16 cellular contexts compared by ENCODE assay signal in the genomic region with DNA sequence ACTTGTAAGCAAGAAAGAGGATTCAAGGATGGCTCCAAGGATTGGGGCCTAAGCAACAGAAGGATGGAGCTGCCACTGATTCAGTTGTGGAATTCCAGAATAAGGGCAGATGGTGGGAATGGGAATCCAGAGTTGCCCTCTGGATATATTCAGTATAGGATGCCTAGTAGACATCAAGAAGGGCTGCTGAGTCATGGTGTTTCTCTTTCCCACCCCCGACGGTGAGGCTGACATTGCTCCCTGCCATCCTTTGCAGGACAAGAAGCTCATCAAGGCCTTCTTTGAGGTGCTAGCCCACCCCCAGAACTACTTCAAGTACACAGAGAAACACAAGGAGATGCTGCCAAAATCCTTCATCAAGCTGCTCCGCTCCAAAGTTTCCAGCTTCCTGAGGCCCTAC. TPM values are rescaled to one million over a fixed set of nuclear protein-coding genes. Genes with fewer than 3 reads are reported as not detected.
DNase-seq lines count a peak whose midpoint lies in the region; ATAC-seq, FAIRE-seq and TF ChIP-seq lines count a peak whose summit lies in the region.
"Had no signal": no experiment of that assay in that cellular context is flagged by ENCODE, and none has a peak within 500 bp of the region (broad histone marks: within the 10 kb centered on the region; RNA-seq: fewer than 3 reads in every experiment).

No MANE protein-coding gene starts in this region.

- no peak overlapping the region for H3K4me3 ChIP-seq in HepG2 (replicated peaks in 1 of 3; ENCODE audit: insufficient read depth in 1 of 3, low read depth in 2 of 3, low read length in 3 of 3)
- H3K4me3 ChIP-seq in right lobe of liver = no peak overlapping the region
- H3K4me3 ChIP-seq in MM.1S (ENCODE audit: low read length) = peak overlapping the region; percentile 22; the same call in 1 of the 2 replicates
- H3K4me3 ChIP-seq in GM12878 = peak overlapping the region; percentile 54; the same call in 1 of the 2 replicates
- H3K4me3 ChIP-seq: colonic mucosa, SJCRH30 had no signal

- no peak for TF ChIP-seq EP300 in HepG2 (IDR thresholded peaks at IDR 0.05; ENCODE audit: low read depth in 2 of 2, low read length in 2 of 2)
- TF ChIP-seq EP300 in HepG2 (CRISPR knock-in tag; IDR thresholded peaks at IDR 0.05; ENCODE audit: borderline replicate concordance) = no peak
- TF ChIP-seq EP300 in GM12878 (IDR thresholded peaks at IDR 0.05; ENCODE audit: borderline replicate concordance in 1 of 2, control insufficient read depth in 1 of 2, low read depth in 2 of 2, low read length in 2 of 2) = no peak

- no peak for TF ChIP-seq POLR2A in HepG2 (IDR thresholded peaks at IDR 0.05; ENCODE audit: insufficient read depth in 1 of 2, low read depth in 2 of 2, low read length in 2 of 2)
- TF ChIP-seq POLR2A in right lobe of liver (IDR thresholded peaks at IDR 0.05) = no peak
- no peak for TF ChIP-seq POLR2A in GM12878 (IDR thresholded peaks at IDR 0.05; ENCODE audit: low read depth, low read length)

- no peaks in the 10 kb centered on the region for H3K4me1 ChIP-seq in HepG2 (ENCODE audit: insufficient read depth, low read length)
- H3K4me1 ChIP-seq in right lobe of liver = no peaks in the 10 kb centered on the region
- peaks cover 26% of the 10 kb centered on the region for H3K4me1 ChIP-seq in MM.1S (ENCODE audit: low read length)
- H3K4me1 ChIP-seq in GM12878 (ENCODE audit: control insufficient read depth, insufficient read depth, low read length) = peaks cover 29% of the 10 kb centered on the region
- H3K4me1 ChIP-seq: colonic mucosa, SJCRH30 had no signal

- POLR2A ChIA-PET in HepG2 (lab: Yijun Ruan, JAX) (no interaction called here), GM12878 (lab: Charles Lee) (interaction anchor here (1.6 kb wide), 1 partner anchor 10 kb away, joined by 10 read pairs; the partner anchor contains the start of gene ZNF76)

- DNase-seq in HepG2 (ENCODE audit: low spot score) (no peak), right lobe of liver (no peak), MM.1S (no peak), GM12878 (ENCODE audit: low read depth, low spot score) (no peak), RKO (ENCODE audit: low spot score) (no peak), NCI-H128 (lab: John Stamatoyannopoulos, UW; ENCODE audit: unreplicated experiment) (no peak), NCI-H2171 treated with DMSO at 0.1 percent for 48 hours (lab: John Stamatoyannopoulos, UW) (no peak)
- DNase-seq: BE2C, colonic mucosa, kidney glomerular epithelial cell, NCI-H1105 treated with DMSO at 0.1 percent for 48 hours, SJCRH30 had no signal

- 61% methylated on average over 3 of the region's 3 CpGs for WGBS in HepG2 (ENCODE audit: low lambda C conversion rate)
- WGBS in right lobe of liver (ENCODE audit: insufficient coverage, low coverage, low lambda C conversion rate, missing lambda C conversion rate) = 48% methylated on average over 2 of the region's 3 CpGs
- WGBS in GM12878 (ENCODE audit: insufficient coverage, insufficient replicate concordance, low lambda C conversion rate, missing lambda C conversion rate) = 50% methylated on average over 3 of the region's 3 CpGs

- no peaks in the 10 kb centered on the region for H3K9me3 ChIP-seq in HepG2 (ENCODE audit: low read length)
- no peaks in the 10 kb centered on the region for H3K9me3 ChIP-seq in right lobe of liver
- no peaks in the 10 kb centered on the region for H3K9me3 ChIP-seq in MM.1S (replicated peaks; ENCODE audit: insufficient read depth, low read length)
- H3K9me3 ChIP-seq in GM12878 (replicated peaks; ENCODE audit: control insufficient read depth, insufficient read depth, low read length) = no peaks in the 10 kb centered on the region
- H3K9me3 ChIP-seq: BE2C, colonic mucosa, SJCRH30 had no signal

- H3K4me2 ChIP-seq in HepG2 (ENCODE audit: low read depth, low read length) (no peak overlapping the region), MM.1S (ENCODE audit: low read depth, low read length) (peak overlapping the region; percentile 63), GM12878 (ENCODE audit: control insufficient read depth, insufficient read depth) (peak overlapping the region; percentile 76)

- ATAC-seq in HepG2 (no peak), right lobe of liver (no peak), GM12878 (peak; percentile 46), HG02678 (IDR thresholded peaks at IDR 0.05; ENCODE audit: unreplicated experiment) (no peak)

- no peak overlapping the region for H3K9ac ChIP-seq in HepG2 (ENCODE audit: insufficient read depth, low read depth, low read length)
- no peak overlapping the region for H3K9ac ChIP-seq in MM.1S (ENCODE audit: low read length)
- H3K9ac ChIP-seq in GM12878 (ENCODE audit: control insufficient read depth, insufficient read depth, low read length) = peak overlapping the region; percentile 1; the same call in 1 of the 2 replicates
- H3K9ac ChIP-seq: parathyroid adenoma had no signal

- intact Hi-C loops in HepG2 (cut with micrococcal nuclease; ENCODE audit: unreplicated experiment) (no loop called here), right lobe of liver (cut with DNase I) (no loop called here), GM12878 (cut with micrococcal nuclease; ENCODE audit: unreplicated experiment) (no loop called here)

- SMC1A ChIA-PET in GM12878 (lab: Charles Lee; ENCODE audit: uncharacterized antibody, unreplicated experiment) = interaction anchor here (0.6 to 1.2 kb wide), 4 partner anchors 9 to 260 kb away, joined by 3 read pairs; no protein-coding TSS in a partner anchor

- no peaks in the 10 kb centered on the region for H4K20me1 ChIP-seq in HepG2 (ENCODE audit: insufficient read depth, low read length)
- H4K20me1 ChIP-seq in MM.1S (ENCODE audit: insufficient read depth, low read length) = no peaks in the 10 kb centered on the region
- H4K20me1 ChIP-seq in GM12878 (ENCODE audit: control insufficient read depth, insufficient read depth) = no peaks in the 10 kb centered on the region

- TF ChIP-seq CTCF in HepG2 (CRISPR knock-in tag; IDR thresholded peaks at IDR 0.05) (no peak), right lobe of liver (IDR thresholded peaks at IDR 0.05) (no peak), MM.1S (IDR thresholded peaks at IDR 0.05; ENCODE audit: low read length) (no peak), GM12878 (IDR thresholded peaks at IDR 0.05 in 2 of 3, conservative IDR thresholded peaks at IDR 0.05 in 1 of 3; ENCODE audit: control insufficient read depth in 2 of 3, extremely low read depth in 1 of 3, insufficient read depth in 1 of 3, low read depth in 3 of 3, low read length in 3 of 3) (no peak)

- TF ChIP-seq RAD21 in HepG2 (CRISPR knock-in tag; IDR thresholded peaks at IDR 0.05) (no peak), GM12878 (IDR thresholded peaks at IDR 0.05; ENCODE audit: insufficient read depth, low read depth, low read length) (no peak)

- RAD21 ChIA-PET in GM12878 (lab: Charles Lee; ENCODE audit: unreplicated experiment) = interaction anchor here (1.2 to 1.4 kb wide), 2 partner anchors 11 to 80 kb away, joined by 3 to 4 read pairs; no protein-coding TSS in a partner anchor

- BruUV-seq in HepG2 (replicated peaks; lab: Mats Ljungman, UMichigan) (no TSS peak), GM12878 (replicated peaks; lab: Mats Ljungman, UMichigan) (no TSS peak)

- H3K27ac ChIP-seq in HepG2 (ENCODE audit: extremely low read length, insufficient read depth, low read length) (no peak overlapping the region), right lobe of liver (no peak overlapping the region), MM.1S (ENCODE audit: low read length) (peak overlapping the region; percentile 52; the same call in 1 of the 2 replicates), GM12878 (ENCODE audit: control insufficient read depth, insufficient read depth) (peak overlapping the region; percentile 75)
- H3K27ac ChIP-seq: colonic mucosa, epithelial cell of prostate, parathyroid adenoma, SJCRH30, VCaP had no signal

- H2AFZ ChIP-seq in HepG2 (ENCODE audit: low read length) (no peak overlapping the region), MM.1S (ENCODE audit: low read length) (0 out of 2 replicates have a peak overlapping the region, but pooled peaks have one; percentile 14), GM12878 (ENCODE audit: control insufficient read depth, low read depth, low read length) (peak overlapping the region; percentile 35; the same call in 1 of the 2 replicates)
- H2AFZ ChIP-seq: parathyroid adenoma had no signal

- peaks cover 0 to 6% of the 10 kb centered on the region in 2 experiments; a peak in 3 of 5 replicates for H3K36me3 ChIP-seq in HepG2 (replicated peaks in 1 of 2; ENCODE audit: control insufficient read depth in 1 of 2, insufficient read depth in 2 of 2, low read length in 2 of 2)
- H3K36me3 ChIP-seq in right lobe of liver = no peaks in the 10 kb centered on the region
- H3K36me3 ChIP-seq in MM.1S (replicated peaks; ENCODE audit: insufficient read depth, low read length) = no peaks in the 10 kb centered on the region
- no peaks in the 10 kb centered on the region for H3K36me3 ChIP-seq in GM12878 (ENCODE audit: control insufficient read depth in 2 of 2, insufficient read depth in 2 of 2, low read length in 1 of 2)
- H3K36me3 ChIP-seq: colonic mucosa, SJCRH30 had no signal

- H3K27me3 ChIP-seq in HepG2 (ENCODE audit: control insufficient read depth in 1 of 2, insufficient read depth in 2 of 2, low read length in 2 of 2) (no peaks in the 10 kb centered on the region), right lobe of liver (no peaks in the 10 kb centered on the region), MM.1S (replicated peaks; ENCODE audit: insufficient read depth, low read length) (no peaks in the 10 kb centered on the region), GM12878 (replicated peaks in 1 of 2; ENCODE audit: control insufficient read depth in 2 of 2, insufficient read depth in 2 of 2, low read length in 1 of 2) (no peaks in the 10 kb centered on the region)
- H3K27me3 ChIP-seq: BE2C, colonic mucosa, SJCRH30 had no signal

- H3K79me2 ChIP-seq in HepG2 (ENCODE audit: insufficient read depth, low read length) = no peaks in the 10 kb centered on the region
- peaks cover 3% of the 10 kb centered on the region for H3K79me2 ChIP-seq in MM.1S (ENCODE audit: low read length)
- H3K79me2 ChIP-seq in GM12878 (ENCODE audit: control insufficient read depth, insufficient read depth, low read length) = peaks cover 3% of the 10 kb centered on the region; the same call in 1 of the 2 replicates

- CTCF ChIA-PET in HepG2 (lab: Yijun Ruan, JAX; ENCODE audit: low intra/inter-chr PET ratio, low total read pairs) (no interaction called here), GM12878 (lab: Yijun Ruan, JAX) (interaction anchor here (1.1 to 3.9 kb wide), 3 partner anchors 10 to 261 kb away, joined by 3 to 19 read pairs (median 5); partner anchors contain the start of gene ZNF76)

- in situ Hi-C loops in HepG2 (cut with HindIII; ENCODE audit: extremely low pct_ligation_motif_present, low pct_unique_long_range_greater_than_20kb) (no loop called here), GM12878 (cut with MboI) (no loop called here)

- H3K9me2 ChIP-seq in MM.1S (replicated peaks; ENCODE audit: insufficient read depth, low read length) = no peaks in the 10 kb centered on the region

- H3F3A ChIP-seq in MM.1S (ENCODE audit: insufficient read depth, low read length) = peaks cover 10% of the 10 kb centered on the region

- FAIRE-seq in HepG2 (lab: Jason Lieb, UNC) (no peak), GM12878 (lab: Jason Lieb, UNC) (no peak)

RNA-seq across cellular contexts. Expression of gene ZNF76, which starts 11.2 kb away (rescaled TPM):
- 11.8 and 13.2 TPM in 2 replicates for total RNA-seq in HepG2 (2016; rRNA removed; fragmentation: Illumina TruSeq; extraction: Trizol)
- total RNA-seq in HepG2 (2016; cell fraction: cytosol; rRNA removed; fragmentation: Illumina TruSeq; extraction: Trizol; ENCODE audit: low read depth) = 11.7 and 12.1 TPM in 2 replicates
- 9.9 and 12.7 TPM in 2 replicates for total RNA-seq in HepG2 (2016; cell fraction: insoluble cytoplasmic fraction; rRNA removed; fragmentation: Illumina TruSeq; extraction: Trizol)
- 21.8 and 26.0 TPM in 2 replicates for total RNA-seq in HepG2 (2016; cell fraction: membrane; rRNA removed; fragmentation: Illumina TruSeq; extraction: Trizol)
- total RNA-seq in HepG2 (2016; cell fraction: nucleus; rRNA removed; fragmentation: Illumina TruSeq; extraction: Trizol) = 9.5 and 10.9 TPM in 2 replicates
- 26.4 and 28.2 TPM in 2 replicates for polyA plus RNA-seq in HepG2 (2011; rRNA removed)
- 9.0 and 14.0 TPM in 2 replicates for polyA plus RNA-seq in HepG2 (2011; cell fraction: cytosol; rRNA removed)
- polyA plus RNA-seq in HepG2 (2011; cell fraction: nucleus; rRNA removed) = 128 and 139 TPM in 2 replicates
- polyA plus RNA-seq in HepG2 (2012) = 15.4 and 17.3 TPM in 2 replicates
- polyA plus RNA-seq in HepG2 (2016; cell fraction: cytosol; fragmentation: Illumina TruSeq; extraction: Trizol; ENCODE audit: low read depth) = 10.6 and 13.2 TPM in 2 replicates
- 14.5 and 16.3 TPM in 2 replicates for polyA plus RNA-seq in HepG2 (2016; cell fraction: insoluble cytoplasmic fraction; fragmentation: Illumina TruSeq; extraction: Trizol; ENCODE audit: low read depth)
- polyA plus RNA-seq in HepG2 (2016; cell fraction: membrane; fragmentation: Illumina TruSeq; extraction: Trizol; ENCODE audit: low read depth) = 22.8 and 27.0 TPM in 2 replicates
- polyA plus RNA-seq in HepG2 (2016; cell fraction: nucleus; fragmentation: Illumina TruSeq; extraction: Trizol; ENCODE audit: insufficient read depth, low read depth) = 38.8 and 39.0 TPM in 2 replicates
- 25.8 and 37.6 TPM in 2 replicates for polyA minus RNA-seq in HepG2 (2011; rRNA and poly(A)+ RNA removed; ENCODE audit: low replicate concordance)
- polyA minus RNA-seq in HepG2 (2011; cell fraction: cytosol; rRNA and poly(A)+ RNA removed) = 3.6 and 4.4 TPM in 2 replicates
- polyA minus RNA-seq in HepG2 (2011; cell fraction: nucleus; rRNA and poly(A)+ RNA removed) = 17.3 and 24.5 TPM in 2 replicates
- 10 to 100 TPM; 14.4 to 19.8 (median 17.6) TPM for total RNA-seq in right lobe of liver
- 66.2 and 84.5 TPM in 2 replicates for total RNA-seq in GM12878 (2013; cell fraction: nucleolus; rRNA removed)
- total RNA-seq in GM12878 (2014; rRNA removed) = 23.1 and 29.5 TPM in 2 replicates
- total RNA-seq in GM12878 (2014; rRNA removed; fragmentation: Illumina TruSeq; extraction: Trizol) = 12.4 and 13.5 TPM in 2 replicates
- 29.3 and 35.8 TPM in 2 replicates for total RNA-seq in GM12878 (2021)
- 12.0 TPM for polyA plus RNA-seq in GM12878 (2011; ENCODE audit: low read depth)
- 16.1 and 25.9 TPM in 2 replicates for polyA plus RNA-seq in GM12878 (2011; rRNA removed)
- 21.1 and 27.7 TPM in 2 replicates for polyA plus RNA-seq in GM12878 (2011; cell fraction: cytosol; rRNA removed)
- 166 and 175 TPM in 2 replicates for polyA plus RNA-seq in GM12878 (2011; cell fraction: nucleus; rRNA removed)
- polyA plus RNA-seq in GM12878 (2012) = 25.4 and 32.4 TPM in 2 replicates
- polyA plus RNA-seq in GM12878 (2014; fragmentation: Illumina TruSeq; extraction: Trizol) = 19.9 and 23.5 TPM in 2 replicates
- polyA plus RNA-seq in GM12878 (2014; fragmentation: Nextera tagmentation; extraction: Ambion mirVana) = 1 to 10 TPM; 2.8 to 3.1 TPM
- polyA plus RNA-seq in GM12878 (2014; rRNA removed) = 40.5 and 41.0 TPM in 2 replicates
- 10 to 100 TPM; 23.7 to 25.8 TPM for polyA plus RNA-seq in GM12878 (2016; fragmentation: Nextera tagmentation; extraction: Ambion mirVana)
- 37.5 and 38.8 TPM in 2 replicates for polyA minus RNA-seq in GM12878 (2011; rRNA and poly(A)+ RNA removed)
- polyA minus RNA-seq in GM12878 (2011; cell fraction: cytosol; rRNA and poly(A)+ RNA removed) = 6.4 and 6.7 TPM in 2 replicates
- polyA minus RNA-seq in GM12878 (2011; cell fraction: nucleus; rRNA and poly(A)+ RNA removed) = 23.8 and 29.1 TPM in 2 replicates

RNA-seq across cellular contexts. Expression of gene SCUBE3, which starts 34.5 kb away (rescaled TPM):
- total RNA-seq in HepG2 (2016; rRNA removed; fragmentation: Illumina TruSeq; extraction: Trizol) (not detected in 2 replicates), right lobe of liver (under 1 TPM in 4 of 6 experiments, not detected in 2; 0.05 to 0.11 (median 0.07) TPM), GM12878 (2014; rRNA removed) (under 0.01 TPM in 2 replicates), GM12878 (2014; rRNA removed; fragmentation: Illumina TruSeq; extraction: Trizol) (not detected in 2 replicates), GM12878 (2021) (not detected in 2 replicates)
- total RNA-seq in HepG2 (2016; cell fraction: cytosol; rRNA removed; fragmentation: Illumina TruSeq; extraction: Trizol; ENCODE audit: low read depth) = not detected in 2 replicates
- not detected in 2 replicates for total RNA-seq in HepG2 (2016; cell fraction: insoluble cytoplasmic fraction; rRNA removed; fragmentation: Illumina TruSeq; extraction: Trizol)
- total RNA-seq in HepG2 (2016; cell fraction: membrane; rRNA removed; fragmentation: Illumina TruSeq; extraction: Trizol) = not detected in 2 replicates
- not detected in 2 replicates for total RNA-seq in HepG2 (2016; cell fraction: nucleus; rRNA removed; fragmentation: Illumina TruSeq; extraction: Trizol)
- polyA plus RNA-seq in HepG2 (2011; rRNA removed) (not detected in 2 replicates), GM12878 (2011; rRNA removed) (not detected in 2 replicates), GM12878 (2014; fragmentation: Illumina TruSeq; extraction: Trizol) (not detected in 2 replicates), GM12878 (2014; fragmentation: Nextera tagmentation; extraction: Ambion mirVana) (under 1 TPM; 0.04 to 0.10 TPM), GM12878 (2014; rRNA removed) (0.01 TPM in 1 of 2 replicates, not detected in the other), GM12878 (2016; fragmentation: Nextera tagmentation; extraction: Ambion mirVana) (under 1 TPM; 0.19 to 0.20 TPM)
- not detected in 2 replicates for polyA plus RNA-seq in HepG2 (2011; cell fraction: cytosol; rRNA removed)
- not detected in 2 replicates for polyA plus RNA-seq in HepG2 (2011; cell fraction: nucleus; rRNA removed)
- 0.05 and 0.09 TPM in 2 replicates for polyA plus RNA-seq in HepG2 (2012)
- not detected in 2 replicates for polyA plus RNA-seq in HepG2 (2016; cell fraction: cytosol; fragmentation: Illumina TruSeq; extraction: Trizol; ENCODE audit: low read depth)
- polyA plus RNA-seq in HepG2 (2016; cell fraction: insoluble cytoplasmic fraction; fragmentation: Illumina TruSeq; extraction: Trizol; ENCODE audit: low read depth) = not detected in 2 replicates
- not detected in 2 replicates for polyA plus RNA-seq in HepG2 (2016; cell fraction: membrane; fragmentation: Illumina TruSeq; extraction: Trizol; ENCODE audit: low read depth)
- not detected in 2 replicates for polyA plus RNA-seq in HepG2 (2016; cell fraction: nucleus; fragmentation: Illumina TruSeq; extraction: Trizol; ENCODE audit: insufficient read depth, low read depth)
- not detected in 2 replicates for polyA minus RNA-seq in HepG2 (2011; rRNA and poly(A)+ RNA removed; ENCODE audit: low replicate concordance)
- polyA minus RNA-seq in HepG2 (2011; cell fraction: cytosol; rRNA and poly(A)+ RNA removed) = not detected in 2 replicates
- polyA minus RNA-seq in HepG2 (2011; cell fraction: nucleus; rRNA and poly(A)+ RNA removed) = not detected in 2 replicates
- total RNA-seq in GM12878 (2013; cell fraction: nucleolus; rRNA removed) = not detected in 2 replicates
- polyA plus RNA-seq in GM12878 (2011; ENCODE audit: low read depth) = 0.08 TPM
- polyA plus RNA-seq in GM12878 (2011; cell fraction: cytosol; rRNA removed) = under 0.01 TPM in 1 of 2 replicates, not detected in the other
- polyA plus RNA-seq in GM12878 (2011; cell fraction: nucleus; rRNA removed) = 0.01 TPM in 1 of 2 replicates, not detected in the other
- polyA plus RNA-seq in GM12878 (2012) = 0.07 and 0.08 TPM in 2 replicates
- polyA minus RNA-seq in GM12878 (2011; rRNA and poly(A)+ RNA removed) = not detected in 2 replicates
- polyA minus RNA-seq in GM12878 (2011; cell fraction: cytosol; rRNA and poly(A)+ RNA removed) = not detected in 2 replicates
- polyA minus RNA-seq in GM12878 (2011; cell fraction: nucleus; rRNA and poly(A)+ RNA removed) = not detected in 2 replicates

RNA-seq across cellular contexts. Expression of gene DEF6, which starts 49.3 kb away (rescaled TPM):
- total RNA-seq in HepG2 (2016; rRNA removed; fragmentation: Illumina TruSeq; extraction: Trizol) (9.6 and 10.0 TPM in 2 replicates), right lobe of liver (1 to 10 TPM; 1.1 to 3.6 (median 1.5) TPM), GM12878 (2014; rRNA removed) (51.1 and 55.3 TPM in 2 replicates), GM12878 (2014; rRNA removed; fragmentation: Illumina TruSeq; extraction: Trizol) (26.9 and 29.3 TPM in 2 replicates), GM12878 (2021) (58.1 and 66.3 TPM in 2 replicates)
- total RNA-seq in HepG2 (2016; cell fraction: cytosol; rRNA removed; fragmentation: Illumina TruSeq; extraction: Trizol; ENCODE audit: low read depth) = 1.9 and 2.1 TPM in 2 replicates
- 8.6 and 9.7 TPM in 2 replicates for total RNA-seq in HepG2 (2016; cell fraction: insoluble cytoplasmic fraction; rRNA removed; fragmentation: Illumina TruSeq; extraction: Trizol)
- 4.0 TPM in 2 replicates for total RNA-seq in HepG2 (2016; cell fraction: membrane; rRNA removed; fragmentation: Illumina TruSeq; extraction: Trizol)
- total RNA-seq in HepG2 (2016; cell fraction: nucleus; rRNA removed; fragmentation: Illumina TruSeq; extraction: Trizol) = 10.5 and 10.6 TPM in 2 replicates
- polyA plus RNA-seq in HepG2 (2011; rRNA removed) (5.2 and 7.4 TPM in 2 replicates), GM12878 (2011; rRNA removed) (26.1 and 42.3 TPM in 2 replicates), GM12878 (2014; fragmentation: Illumina TruSeq; extraction: Trizol) (9.3 and 21.6 TPM in 2 replicates), GM12878 (2014; fragmentation: Nextera tagmentation; extraction: Ambion mirVana) (1 to 10 TPM; 3.3 to 5.1 TPM), GM12878 (2014; rRNA removed) (59.8 and 72.1 TPM in 2 replicates), GM12878 (2016; fragmentation: Nextera tagmentation; extraction: Ambion mirVana) (10 to 100 TPM; 59.9 to 69.5 TPM)
- polyA plus RNA-seq in HepG2 (2011; cell fraction: cytosol; rRNA removed) = 4.6 and 6.6 TPM in 2 replicates
- polyA plus RNA-seq in HepG2 (2011; cell fraction: nucleus; rRNA removed) = 18.1 and 24.9 TPM in 2 replicates
- polyA plus RNA-seq in HepG2 (2012) = 2.9 and 3.2 TPM in 2 replicates
- polyA plus RNA-seq in HepG2 (2016; cell fraction: cytosol; fragmentation: Illumina TruSeq; extraction: Trizol; ENCODE audit: low read depth) = 1.6 and 1.7 TPM in 2 replicates
- polyA plus RNA-seq in HepG2 (2016; cell fraction: insoluble cytoplasmic fraction; fragmentation: Illumina TruSeq; extraction: Trizol; ENCODE audit: low read depth) = 7.5 and 7.7 TPM in 2 replicates
- 3.6 TPM in 2 replicates for polyA plus RNA-seq in HepG2 (2016; cell fraction: membrane; fragmentation: Illumina TruSeq; extraction: Trizol; ENCODE audit: low read depth)
- polyA plus RNA-seq in HepG2 (2016; cell fraction: nucleus; fragmentation: Illumina TruSeq; extraction: Trizol; ENCODE audit: insufficient read depth, low read depth) = 24.8 and 26.1 TPM in 2 replicates
- 0.30 and 9.6 TPM in 2 replicates for polyA minus RNA-seq in HepG2 (2011; rRNA and poly(A)+ RNA removed; ENCODE audit: low replicate concordance)
- 2.5 and 2.7 TPM in 2 replicates for polyA minus RNA-seq in HepG2 (2011; cell fraction: cytosol; rRNA and poly(A)+ RNA removed)
- polyA minus RNA-seq in HepG2 (2011; cell fraction: nucleus; rRNA and poly(A)+ RNA removed) = 4.6 and 5.2 TPM in 2 replicates
- 29.5 and 31.1 TPM in 2 replicates for total RNA-seq in GM12878 (2013; cell fraction: nucleolus; rRNA removed)
- polyA plus RNA-seq in GM12878 (2011; ENCODE audit: low read depth) = 14.7 TPM
- polyA plus RNA-seq in GM12878 (2011; cell fraction: cytosol; rRNA removed) = 52.1 and 69.4 TPM in 2 replicates
- polyA plus RNA-seq in GM12878 (2011; cell fraction: nucleus; rRNA removed) = 108 and 140 TPM in 2 replicates
- polyA plus RNA-seq in GM12878 (2012) = 35.5 and 37.3 TPM in 2 replicates
- polyA minus RNA-seq in GM12878 (2011; rRNA and poly(A)+ RNA removed) = 34.4 and 55.3 TPM in 2 replicates
- polyA minus RNA-seq in GM12878 (2011; cell fraction: cytosol; rRNA and poly(A)+ RNA removed) = 20.3 and 20.8 TPM in 2 replicates
- 24.4 and 32.3 TPM in 2 replicates for polyA minus RNA-seq in GM12878 (2011; cell fraction: nucleus; rRNA and poly(A)+ RNA removed)

Comparison
In these comparisons a context has a peak if more than half of its experiments do, and no peak if none do; other contexts are left out.
1. H3K27ac ChIP-seq: peak in MM.1S (single experiment) and GM12878 (single experiment); none in HepG2 (single experiment) and right lobe of liver (0 of 3).
2. H3K4me3 ChIP-seq: peak in MM.1S (single experiment) and GM12878 (single experiment); none in HepG2 (0 of 3) and right lobe of liver (0 of 3).